24 cellular contexts compared by ENCODE assay signal in the genomic region with DNA sequence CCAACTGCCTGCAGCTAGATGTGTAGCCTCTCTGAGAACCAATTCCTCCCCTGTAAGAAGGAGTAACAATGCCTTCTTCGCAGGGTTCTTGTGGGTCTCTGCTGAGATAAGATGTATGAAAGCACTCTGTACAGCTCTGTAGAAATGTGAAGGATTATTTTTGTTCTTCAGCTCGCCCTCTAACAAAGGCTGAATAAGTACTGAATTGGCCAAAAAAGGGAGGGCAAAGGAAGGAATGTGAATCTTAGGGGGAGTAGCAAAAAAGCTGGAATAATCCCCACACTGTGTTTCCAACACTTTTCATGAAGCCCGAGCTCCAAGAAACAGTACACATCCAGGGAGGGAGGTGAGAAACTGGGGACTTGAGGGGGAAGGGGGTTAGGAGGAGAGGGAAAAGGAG. TPM values are rescaled to one million over a fixed set of nuclear protein-coding genes. Genes with fewer than 3 reads are reported as not detected.
DNase-seq lines count a peak whose midpoint lies in the region; ATAC-seq and TF ChIP-seq lines count a peak whose summit lies in the region.
"Had no signal": no experiment of that assay in that cellular context is flagged by ENCODE, and none has a peak within 500 bp of the region (broad histone marks: within the 10 kb centered on the region; RNA-seq: fewer than 3 reads in every experiment).

No MANE protein-coding gene starts in this region.

- H3K4me3 ChIP-seq in MM.1S (ENCODE audit: low read length) (no peak overlapping the region), right cardiac atrium (ENCODE audit: low read length) (no peak overlapping the region)
- H3K4me3 ChIP-seq: A549, SK-N-MC had no signal

- H3K27ac ChIP-seq in MM.1S (ENCODE audit: low read length) = no peak overlapping the region
- H3K27ac ChIP-seq in right cardiac atrium (ENCODE audit: low read length) = peak overlapping the region; percentile 98
- H3K27ac ChIP-seq: A549, RWPE1, SK-N-MC had no signal

- no peaks in the 10 kb centered on the region for H3K79me2 ChIP-seq in MM.1S (ENCODE audit: low read length)

- POLR2A ChIA-PET in GM10248 (lab: Yijun Ruan, JAX) = no interaction called here

- no peak overlapping the region for H3K9ac ChIP-seq in MM.1S (ENCODE audit: low read length)

- 0 out of 2 replicates have a peak overlapping the region, but pooled peaks have one; percentile 1 for H3K4me2 ChIP-seq in MM.1S (ENCODE audit: low read depth, low read length)
- H3K4me2 ChIP-seq: A549 had no signal

- 38% methylated on average over 3 of the region's 3 CpGs for WGBS in right cardiac atrium

- H3K4me1 ChIP-seq in MM.1S (ENCODE audit: low read length) (peaks cover 22% of the 10 kb centered on the region), right cardiac atrium (ENCODE audit: control insufficient read depth, insufficient read depth, low read length) (peaks cover 9% of the 10 kb centered on the region)
- H3K4me1 ChIP-seq: A549 had no signal

- H3K27me3 ChIP-seq in MM.1S (replicated peaks; ENCODE audit: insufficient read depth, low read length) (no peaks in the 10 kb centered on the region), right cardiac atrium (ENCODE audit: control insufficient read depth, insufficient read depth) (no peaks in the 10 kb centered on the region)

- CTCF ChIA-PET in GM10248 (lab: Yijun Ruan, JAX) = interaction anchor here (1.2 to 2.5 kb wide), 3 partner anchors 35 to 150 kb away, joined by 3 to 6 read pairs (median 3); no protein-coding TSS in a partner anchor
- CTCF ChIA-PET in activated naive CD4-positive, alpha-beta T cell treated with anti-CD3 and anti-CD28 coated beads, Interleukin-2, amount 10 ng/mL, durations not matched to agents 7 days and 5 days (lab: Charles Lee) = interaction anchor here (0.9 to 2.2 kb wide), 4 partner anchors 35 to 279 kb away, joined by 3 to 11 read pairs (median 5); no protein-coding TSS in a partner anchor

- ATAC-seq in right cardiac atrium (no peak), sciatic nerve (peak; percentile 24)
- ATAC-seq: Panc1 had no signal

- H3K27me3 Mint-ChIP-seq in endothelial cell (ENCODE audit: unreplicated experiment) (no peaks in the 10 kb centered on the region), chondrocyte (ENCODE audit: low read depth) (no peaks in the 10 kb centered on the region)
- H3K27me3 Mint-ChIP-seq in activated naive CD4-positive, alpha-beta T cell treated with anti-CD3 and anti-CD28 coated beads, Interleukin-2, amount 10 ng/mL, durations not matched to agents 7 days and 5 days = peaks cover 26% of the 10 kb centered on the region
- H3K27me3 Mint-ChIP-seq: CD4-positive, alpha-beta memory T cell had no signal

- no peaks in the 10 kb centered on the region for H3K9me3 Mint-ChIP-seq in endothelial cell (ENCODE audit: unreplicated experiment)
- no peaks in the 10 kb centered on the region for H3K9me3 Mint-ChIP-seq in activated naive CD4-positive, alpha-beta T cell treated with anti-CD3 and anti-CD28 coated beads, Interleukin-2, amount 10 ng/mL, durations not matched to agents 7 days and 5 days
- peaks cover 10% of the 10 kb centered on the region for H3K9me3 Mint-ChIP-seq in chondrocyte (ENCODE audit: low read depth)
- H3K9me3 Mint-ChIP-seq: CD4-positive, alpha-beta memory T cell had no signal

- H3K4me3 Mint-ChIP-seq in endothelial cell (ENCODE audit: unreplicated experiment) = peak overlapping the region; percentile 44
- no peak overlapping the region for H3K4me3 Mint-ChIP-seq in activated naive CD4-positive, alpha-beta T cell treated with anti-CD3 and anti-CD28 coated beads, Interleukin-2, amount 10 ng/mL, durations not matched to agents 7 days and 5 days
- H3K4me3 Mint-ChIP-seq in chondrocyte (ENCODE audit: unreplicated experiment) = no peak overlapping the region
- H3K4me3 Mint-ChIP-seq: CD4-positive, alpha-beta memory T cell had no signal

- H3K27ac Mint-ChIP-seq in endothelial cell (ENCODE audit: unreplicated experiment) = no peak overlapping the region
- H3K27ac Mint-ChIP-seq in activated naive CD4-positive, alpha-beta T cell treated with anti-CD3 and anti-CD28 coated beads, Interleukin-2, amount 10 ng/mL, durations not matched to agents 7 days and 5 days = no peak overlapping the region
- no peak overlapping the region for H3K27ac Mint-ChIP-seq in chondrocyte (ENCODE audit: unreplicated experiment)
- H3K27ac Mint-ChIP-seq: CD4-positive, alpha-beta memory T cell had no signal

- H2AFZ ChIP-seq in MM.1S (ENCODE audit: low read length) = no peak overlapping the region

- intact Hi-C loops in right cardiac atrium (cut with DNase I) (no loop called here), sciatic nerve (cut with DNase I) (no loop called here)

- H3F3A ChIP-seq in MM.1S (ENCODE audit: insufficient read depth, low read length) = peaks cover 5% of the 10 kb centered on the region; the same call in 1 of the 2 replicates

- H4K20me1 ChIP-seq in MM.1S (ENCODE audit: insufficient read depth, low read length) = no peaks in the 10 kb centered on the region

- H3K9me3 ChIP-seq in MM.1S (replicated peaks; ENCODE audit: insufficient read depth, low read length) (no peaks in the 10 kb centered on the region), right cardiac atrium (ENCODE audit: control insufficient read depth, low read length) (no peaks in the 10 kb centered on the region)
- H3K9me3 ChIP-seq: A549 had no signal

- TF ChIP-seq CTCF in MM.1S (IDR thresholded peaks at IDR 0.05; ENCODE audit: low read length) (no peak), endothelial cell (IDR thresholded peaks at IDR 0.05; ENCODE audit: unreplicated experiment) (no peak), GM10248 (IDR thresholded peaks at IDR 0.05; ENCODE audit: control extremely low read depth, extremely low read depth, low read depth, missing control alignments) (no peak), chondrocyte (IDR thresholded peaks at IDR 0.05) (no peak)

- no peaks in the 10 kb centered on the region for H3K9me2 ChIP-seq in MM.1S (replicated peaks; ENCODE audit: insufficient read depth, low read length)

- H3K4me1 Mint-ChIP-seq in endothelial cell (ENCODE audit: unreplicated experiment) (peaks cover 5% of the 10 kb centered on the region), chondrocyte (ENCODE audit: low read depth) (peaks cover 4% of the 10 kb centered on the region)
- peaks cover 10% of the 10 kb centered on the region for H3K4me1 Mint-ChIP-seq in activated naive CD4-positive, alpha-beta T cell treated with anti-CD3 and anti-CD28 coated beads, Interleukin-2, amount 10 ng/mL, durations not matched to agents 7 days and 5 days

- DNase-seq in MM.1S = no peak
- no peak for DNase-seq in endothelial cell (ENCODE audit: low spot score)
- no peak for DNase-seq in right cardiac atrium
- no peak for DNase-seq in sciatic nerve (ENCODE audit: low spot score)
- DNase-seq in GM10248 (ENCODE audit: extremely low spot score) = no peak
- DNase-seq in activated naive CD4-positive, alpha-beta T cell treated with anti-CD3 and anti-CD28 coated beads, Interleukin-2, amount 10 ng/mL, durations not matched to agents 7 days and 5 days = no peak
- DNase-seq in NCI-H774 (lab: John Stamatoyannopoulos, UW) = no peak
- no peak for DNase-seq in chondrocyte (ENCODE audit: low spot score)
- DNase-seq: AML-193; CD4-positive, alpha-beta memory T cell; IMR-90; KG1; NCI-H1048; NCI-H1417 treated with DMSO at 0.1 percent for 48 hours; NCI-H1694 treated with DMSO at 0.1 percent for 48 hours; NCI-H2227 treated with DMSO at 0.1 percent for 48 hours; SIG-M5 had no signal

- no peaks in the 10 kb centered on the region for H3K36me3 ChIP-seq in MM.1S (replicated peaks; ENCODE audit: insufficient read depth, low read length)

- H3K36me3 Mint-ChIP-seq in endothelial cell (ENCODE audit: low read depth, unreplicated experiment) (no peaks in the 10 kb centered on the region), chondrocyte (ENCODE audit: low read depth) (peaks cover 1% of the 10 kb centered on the region)
- no peaks in the 10 kb centered on the region for H3K36me3 Mint-ChIP-seq in activated naive CD4-positive, alpha-beta T cell treated with anti-CD3 and anti-CD28 coated beads, Interleukin-2, amount 10 ng/mL, durations not matched to agents 7 days and 5 days

RNA-seq across cellular contexts. Expression of a gene that starts 14.0 kb away (rescaled TPM):
- total RNA-seq in endothelial cell (ENCODE audit: unreplicated experiment) = 35.2 TPM
- 100 to 1,000 TPM; 235 to 420 (median 330) TPM for total RNA-seq in right cardiac atrium
- 187 TPM for polyA plus RNA-seq in right cardiac atrium
- total RNA-seq in sciatic nerve = 44.0 TPM
- total RNA-seq in chondrocyte = 21.8 to 23.6 TPM (median 23.5 TPM) in 3 replicates

RNA-seq across cellular contexts. Expression of a gene that starts 23.0 kb away (rescaled TPM):
- total RNA-seq in endothelial cell (ENCODE audit: unreplicated experiment) (not detected), right cardiac atrium (1 to 10 TPM in 3 of 4 donors, under 1 TPM in 1; 0.64 to 2.2 (median 1.6) TPM), sciatic nerve (3.9 TPM), chondrocyte (not detected in 3 replicates)
- 1.0 TPM for polyA plus RNA-seq in right cardiac atrium
- total RNA-seq: H1, IMR-90, NCI-H460, OCI-LY7 had no signal
- polyA plus RNA-seq: A549, IMR-90 had no signal

RNA-seq across cellular contexts. Expression of a gene that starts 51.7 kb away (rescaled TPM):
- 19.4 TPM for total RNA-seq in endothelial cell (ENCODE audit: unreplicated experiment)
- total RNA-seq in right cardiac atrium = 10 to 100 TPM; 19.3 to 24.8 (median 21.4) TPM
- polyA plus RNA-seq in right cardiac atrium = 10.6 TPM
- total RNA-seq in sciatic nerve = 17.6 TPM
- total RNA-seq in chondrocyte = 17.6 to 27.4 TPM (median 25.5 TPM) in 3 replicates
